Comparison of ENCODE assay signal across 2 cellular contexts in genomic region chr5:60687927-60688720, GRCh38.
TF ChIP-seq lines count a peak whose summit lies in the region.

No MANE protein-coding gene starts in this region.

TF ChIP-seq in IMR-90, 13 proteins besides CTCF, POLR2A, EP300 and RAD21 (continued from another document):
- TF ChIP-seq USF2 (IDR thresholded peaks at IDR 0.05; ENCODE audit: low read depth, low read length) = peak; percentile 42; the same call in 1 of the 2 replicates
TF ChIP-seq in IMR-90: peak in this region for 1.

TF ChIP-seq in GM12878, 131 proteins besides CTCF, POLR2A, EP300 and RAD21:
- no peak for TF ChIP-seq HSF1 (IDR thresholded peaks at IDR 0.05; ENCODE audit: low read depth, low read length)
- peak; percentile 64 for TF ChIP-seq JUNB (IDR thresholded peaks at IDR 0.05)
- peak; percentile 18; the same call in 1 of the 2 replicates for TF ChIP-seq RUNX3 (IDR thresholded peaks at IDR 0.05; ENCODE audit: low read length)
- peak; percentile 62; the same call in 1 of the 2 replicates for TF ChIP-seq IRF4 (IDR thresholded peaks at IDR 0.05; ENCODE audit: low read depth, low read length)
- no peak for TF ChIP-seq MYB (IDR thresholded peaks at IDR 0.05; ENCODE audit: borderline replicate concordance, low read depth, low read length)
- TF ChIP-seq YY1 (IDR thresholded peaks at IDR 0.05; ENCODE audit: low read depth, low read length) = peak; percentile 88
- no peak for TF ChIP-seq IKZF1 (conservative IDR thresholded peaks at IDR 0.05)
- no peak for TF ChIP-seq SREBF2 (IDR thresholded peaks at IDR 0.05; ENCODE audit: low read length)
